Comparison of ENCODE assay signal across 1 cellular context in genomic region chr19:8481191-8481590, GRCh38.
TF ChIP-seq lines count a peak whose summit lies in the region.

No MANE protein-coding gene starts in this region.

TF ChIP-seq in GM12878, 131 proteins besides CTCF, POLR2A, EP300 and RAD21:
- TF ChIP-seq WRNIP1 (IDR thresholded peaks at IDR 0.05; ENCODE audit: borderline replicate concordance, low read depth, low read length) (no peak), HCFC1 (IDR thresholded peaks at IDR 0.05; ENCODE audit: low read length) (no peak), KAT2A (conservative IDR thresholded peaks at IDR 0.05; ENCODE audit: control insufficient read depth, low read depth, low read length) (no peak), PML (IDR thresholded peaks at IDR 0.05; ENCODE audit: low read length) (no peak), SRF (IDR thresholded peaks at IDR 0.05; ENCODE audit: low read depth in 2 of 2, low read length in 2 of 2) (no peak), USF2 (IDR thresholded peaks at IDR 0.05; ENCODE audit: borderline replicate concordance, low read depth, low read length) (no peak), NBN (IDR thresholded peaks at IDR 0.05) (no peak), IRF3 (IDR thresholded peaks at IDR 0.05) (no peak), ZNF622 (IDR thresholded peaks at IDR 0.05) (no peak)
